ENCODE assay signal across 8 cellular contexts in the genomic region with DNA sequence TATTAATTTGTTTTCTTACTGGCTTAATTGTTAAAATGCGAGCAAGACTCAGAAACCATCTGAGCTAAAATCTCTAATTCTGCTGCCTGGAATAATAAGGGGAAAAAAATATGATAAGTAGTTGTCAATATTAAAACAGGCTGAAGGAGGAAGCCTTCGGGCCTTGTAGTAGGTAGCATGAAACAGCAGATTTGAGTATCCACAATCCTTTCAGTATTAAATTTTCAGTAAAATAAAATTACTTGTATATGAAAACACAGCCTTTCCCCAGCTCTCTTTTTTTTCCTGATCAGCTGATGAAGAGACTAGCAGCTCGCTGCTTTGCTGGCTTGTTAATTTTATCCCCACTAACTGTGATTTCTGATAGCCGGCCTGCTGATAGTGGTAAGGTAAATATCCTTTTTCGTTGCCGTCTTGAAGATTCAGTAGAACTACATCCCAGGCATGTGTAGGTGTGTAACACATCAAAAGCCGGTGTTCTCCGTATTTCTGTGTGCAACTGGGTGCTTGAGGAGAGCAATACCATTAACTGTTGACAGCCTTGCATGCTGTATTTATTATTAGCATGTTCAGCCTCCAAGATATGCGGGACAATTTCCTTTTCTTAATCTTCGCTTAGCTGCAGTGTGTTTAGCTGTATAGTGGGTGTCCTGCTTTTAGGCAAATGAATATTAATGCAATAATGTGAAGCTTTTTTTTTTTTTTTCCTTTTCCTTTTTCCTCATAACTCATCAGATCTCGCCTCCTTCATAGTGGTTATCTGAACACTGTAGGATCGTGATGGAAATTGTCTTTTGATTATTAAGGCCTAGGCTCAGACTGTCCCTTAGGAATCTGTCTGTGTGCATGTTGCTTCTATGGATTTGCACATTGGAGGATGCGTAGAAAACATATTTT.
A peak's percentile ranks its signal among the peaks of the same experiment; 100 is the strongest.
DNase-seq lines count a peak whose midpoint lies in the region; ATAC-seq and TF ChIP-seq lines count a peak whose summit lies in the region.

No MANE protein-coding gene starts in this region.

- H3K4me3 ChIP-seq in right atrium auricular region: peak overlapping the region in 1 of 2 donors; percentile 57
- peak overlapping the region in 1 of 7 experiments; percentile 40 for H3K4me3 ChIP-seq in skin epidermis

- H3K36me3 Mint-ChIP-seq in activated naive CD4-positive, alpha-beta T cell treated with anti-CD3 and anti-CD28 coated beads for 36 hours (ENCODE audit: low read depth): peaks cover 15% of the 10 kb centered on the region
- peaks cover 45% of the 10 kb centered on the region for H3K36me3 Mint-ChIP-seq in activated T-helper 17 cell treated with anti-CD3 and anti-CD28 coated beads, Interleukin-2, amount 50 U/mL, for 72 hours (ENCODE audit: low read depth)

- no peaks in the 10 kb centered on the region for H3K27me3 ChIP-seq in right atrium auricular region

- no peak for DNase-seq in activated naive CD4-positive, alpha-beta T cell treated with anti-CD3 and anti-CD28 coated beads for 36 hours
- DNase-seq in activated naive CD4-positive, alpha-beta T cell treated with anti-CD3 and anti-CD28 coated beads, Interleukin-2, amount 50 U/mL, for 16 hours: no peak
- no peak for DNase-seq in right atrium auricular region (ENCODE audit: low spot score)
- no peak for DNase-seq in UCSD-AML1 (lab: John Stamatoyannopoulos, UW; ENCODE audit: unreplicated experiment)
- DNase-seq in NCI-H1436 treated with DMSO at 0.1 percent for 48 hours (lab: John Stamatoyannopoulos, UW): no peak
- no peak for DNase-seq in T-helper 9 cell

- intact Hi-C loops in activated naive CD4-positive, alpha-beta T cell treated with anti-CD3 and anti-CD28 coated beads for 36 hours (cut with micrococcal nuclease): loop anchor here (5.0 to 10.0 kb wide), 3 partner anchors 465 to 1368 kb away; a partner anchor contains a TSS

- H3K4me1 ChIP-seq in right atrium auricular region: peaks cover 0 to 39% of the 10 kb centered on the region in 2 donors

- peaks cover 7% of the 10 kb centered on the region for H3K36me3 ChIP-seq in right atrium auricular region

- no peaks in the 10 kb centered on the region for H3K9me3 ChIP-seq in right atrium auricular region

- no peak for ATAC-seq in activated T-helper 17 cell treated with anti-CD3 and anti-CD28 coated beads, Interleukin-2, amount 50 U/mL, for 72 hours (replicated peaks)

- H3K27ac ChIP-seq in right atrium auricular region (peak overlapping the region; percentile 75 to 79), skin epidermis (peak overlapping the region; percentile 26 to 87 (median 73))

- peak overlapping the region; percentile 47 for H3K4me3 Mint-ChIP-seq in activated naive CD4-positive, alpha-beta T cell treated with anti-CD3 and anti-CD28 coated beads for 36 hours
- peak overlapping the region; percentile 82 for H3K4me3 Mint-ChIP-seq in activated T-helper 17 cell treated with anti-CD3 and anti-CD28 coated beads, Interleukin-2, amount 50 U/mL, for 72 hours

- no peaks in the 10 kb centered on the region for H3K27me3 Mint-ChIP-seq in activated naive CD4-positive, alpha-beta T cell treated with anti-CD3 and anti-CD28 coated beads for 36 hours (ENCODE audit: low read depth)
- no peaks in the 10 kb centered on the region for H3K27me3 Mint-ChIP-seq in activated T-helper 17 cell treated with anti-CD3 and anti-CD28 coated beads, Interleukin-2, amount 50 U/mL, for 72 hours

- no peaks in the 10 kb centered on the region for H3K9me3 Mint-ChIP-seq in activated naive CD4-positive, alpha-beta T cell treated with anti-CD3 and anti-CD28 coated beads for 36 hours
- H3K9me3 Mint-ChIP-seq in activated T-helper 17 cell treated with anti-CD3 and anti-CD28 coated beads, Interleukin-2, amount 50 U/mL, for 72 hours: no peaks in the 10 kb centered on the region

- peaks cover 53% of the 10 kb centered on the region for H3K4me1 Mint-ChIP-seq in activated naive CD4-positive, alpha-beta T cell treated with anti-CD3 and anti-CD28 coated beads for 36 hours (ENCODE audit: low read depth)
- peaks cover 41% of the 10 kb centered on the region for H3K4me1 Mint-ChIP-seq in activated T-helper 17 cell treated with anti-CD3 and anti-CD28 coated beads, Interleukin-2, amount 50 U/mL, for 72 hours

- TF ChIP-seq CTCF in right atrium auricular region (IDR thresholded peaks at IDR 0.05): no peak

- CTCF ChIA-PET in activated naive CD4-positive, alpha-beta T cell treated with anti-CD3 and anti-CD28 coated beads for 36 hours (lab: Charles Lee): interaction anchor here (0.5 to 2.3 kb wide), 8 partner anchors 7 to 139 kb away, joined by 3 to 6 read pairs (median 4); no protein-coding TSS in a partner anchor

- peak overlapping the region; percentile 44 for H3K27ac Mint-ChIP-seq in activated naive CD4-positive, alpha-beta T cell treated with anti-CD3 and anti-CD28 coated beads for 36 hours
- H3K27ac Mint-ChIP-seq in activated T-helper 17 cell treated with anti-CD3 and anti-CD28 coated beads, Interleukin-2, amount 50 U/mL, for 72 hours: peak overlapping the region; percentile 13
